8 cellular contexts compared by ENCODE assay signal in the genomic region with DNA sequence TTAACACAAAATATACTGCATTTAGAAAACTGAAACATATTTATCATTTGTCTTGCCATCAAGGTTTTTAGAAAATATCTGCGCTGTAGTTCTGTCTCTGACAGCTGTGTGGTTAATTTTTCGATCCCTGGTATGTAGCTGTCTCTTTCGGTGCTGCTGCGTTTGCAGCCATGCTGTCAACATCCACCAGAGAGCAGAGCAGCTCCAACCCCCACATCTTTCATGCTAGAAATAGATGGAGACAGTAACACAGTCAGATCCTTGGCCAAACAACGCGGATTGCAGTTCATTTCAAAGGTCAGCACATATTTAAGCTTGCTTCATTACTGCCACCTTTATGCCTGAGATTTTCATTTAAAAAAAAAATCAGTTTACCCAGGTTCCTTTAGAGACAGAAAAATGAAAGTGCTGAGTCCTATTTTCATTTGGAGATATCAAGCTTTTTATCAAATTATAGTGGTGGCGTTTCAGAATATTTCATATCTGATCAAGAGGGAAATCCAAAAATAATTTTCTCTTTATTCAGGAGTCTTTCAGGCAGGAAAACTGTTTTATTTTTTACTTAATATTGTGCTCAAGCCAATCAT.
A peak's percentile ranks its signal among the peaks of the same experiment; 100 is the strongest.
DNase-seq lines count a peak whose midpoint lies in the region; ATAC-seq, FAIRE-seq and TF ChIP-seq lines count a peak whose summit lies in the region.

No MANE protein-coding gene starts in this region.

- ATAC-seq in HG02763 (IDR thresholded peaks at IDR 0.05; ENCODE audit: unreplicated experiment): no peak

- no peak overlapping the region for H3K4me3 ChIP-seq in HFF-Myc (replicated peaks; ENCODE audit: low read depth, low read length)

- TF ChIP-seq CTCF in D721Med (IDR thresholded peaks at IDR 0.05; ENCODE audit: insufficient read depth, missing control alignments) (peak; percentile 57), HFF-Myc (IDR thresholded peaks at IDR 0.05; ENCODE audit: low read depth, low read length, missing control alignments) (peak; percentile 17)

- FAIRE-seq in D721Med (lab: Jason Lieb, UNC) (peak; percentile 94), H54 (lab: Jason Lieb, UNC) (no peak)

- DNase-seq in D721Med (ENCODE audit: insufficient read length, low spot score) (no peak), HFF-Myc (ENCODE audit: extremely low read depth, low read depth) (no peak), NCI-H524 (lab: John Stamatoyannopoulos, UW) (peak; percentile 46 to 79), ecto neural progenitor cell (ENCODE audit: low spot score) (peak; percentile 55), occipital lobe (lab: John Stamatoyannopoulos, UW) (peak; percentile 66), GM19240 (ENCODE audit: insufficient read length, low spot score) (no peak), H54 (ENCODE audit: insufficient read length, low spot score) (no peak)

- TF ChIP-seq POLR2A in H54 (IDR thresholded peaks at IDR 0.05; ENCODE audit: low read depth, low read length): no peak

Comparison
In these comparisons a context has a peak if more than half of its experiments do, and no peak if none do; other contexts are left out.
1. DNase-seq: peak in NCI-H524 (2 of 2), ecto neural progenitor cell (single experiment) and occipital lobe (single experiment); none in D721Med (single experiment), HFF-Myc (single experiment), GM19240 (single experiment) and H54 (single experiment).